Comparison of ENCODE assay signal across 8 cellular contexts in genomic region chr5:8908055-8908683, GRCh38.
DNase-seq lines count a peak whose midpoint lies in the region; ATAC-seq, FAIRE-seq and TF ChIP-seq lines count a peak whose summit lies in the region.

No MANE protein-coding gene starts in this region.

- no peak overlapping the region for H3K27ac ChIP-seq in kidney (ENCODE audit: low read depth in 2 of 2, low read length in 2 of 2)

- H3K4me3 ChIP-seq in kidney (ENCODE audit: low read length in 2 of 2): no peak overlapping the region

- H3K9me3 ChIP-seq in kidney (ENCODE audit: control insufficient read depth in 1 of 2, low read length in 2 of 2): no peaks in the 10 kb centered on the region

- H3K27me3 Mint-ChIP-seq in WTC11 (ENCODE audit: low read depth): no peaks in the 10 kb centered on the region

- POLR2A ChIA-PET in WTC11 (lab: Charles Lee): no interaction called here

- ATAC-seq in GM18868 (IDR thresholded peaks at IDR 0.05; ENCODE audit: unreplicated experiment): peak; percentile 90
- ATAC-seq in WTC11: peak; percentile 99
- ATAC-seq in GM21447 (IDR thresholded peaks at IDR 0.05; ENCODE audit: unreplicated experiment): no peak
- no peak for ATAC-seq in GM21737 (IDR thresholded peaks at IDR 0.05; ENCODE audit: unreplicated experiment)

- H3K4me1 Mint-ChIP-seq in WTC11: peaks cover 4% of the 10 kb centered on the region; the same call in 1 of the 2 replicates

- CTCF ChIA-PET in WTC11 (lab: Charles Lee): interaction anchor here (0.5 to 1.5 kb wide), 67 partner anchors 8 to 1323 kb away, joined by 3 to 21 read pairs (median 4); no protein-coding TSS in a partner anchor

- no peak for FAIRE-seq in kidney (lab: Jason Lieb, UNC)

- H3K36me3 ChIP-seq in kidney (ENCODE audit: control insufficient read depth in 1 of 2, insufficient read depth in 2 of 2, low read length in 2 of 2): no peaks in the 10 kb centered on the region

- no peak overlapping the region for H3K9ac ChIP-seq in kidney (ENCODE audit: low read length in 2 of 2)

- H3K4me3 Mint-ChIP-seq in WTC11: no peak overlapping the region

- H3K9me3 Mint-ChIP-seq in WTC11: peaks cover 7% of the 10 kb centered on the region

- H3K4me1 ChIP-seq in kidney (ENCODE audit: control insufficient read depth in 1 of 2, insufficient read depth in 1 of 2, low read depth in 1 of 2, low read length in 2 of 2): no peaks in the 10 kb centered on the region

- intact Hi-C loops in kidney (cut with DNase I): no loop called here

- peak; percentile 92 for TF ChIP-seq CTCF in WTC11 (IDR thresholded peaks at IDR 0.05)
- peak; percentile 46 for TF ChIP-seq CTCF in kidney (IDR thresholded peaks at IDR 0.05; ENCODE audit: borderline replicate concordance, extremely low read depth, insufficient read depth)

- no peaks in the 10 kb centered on the region for H3K36me3 Mint-ChIP-seq in WTC11

- no peak overlapping the region for H3K27ac Mint-ChIP-seq in WTC11

- DNase-seq in D341Med (ENCODE audit: low spot score) (peak; percentile 20), HT1080 (ENCODE audit: low read depth) (peak; percentile 84), WTC11 (ENCODE audit: low spot score) (peak; percentile 78), kidney (no peak), NCI-H2107 (lab: John Stamatoyannopoulos, UW) (no peak)

TF ChIP-seq in WTC11, 78 proteins besides CTCF, POLR2A, EP300 and RAD21:
- TF ChIP-seq ZNF232 (CRISPR knock-in tag; IDR thresholded peaks at IDR 0.05) (no peak), ATF2 (CRISPR knock-in tag; IDR thresholded peaks at IDR 0.05; ENCODE audit: borderline replicate concordance, low read depth) (no peak), ZNF219 (CRISPR knock-in tag; IDR thresholded peaks at IDR 0.05; ENCODE audit: borderline replicate concordance) (no peak), AR (CRISPR knock-in tag; IDR thresholded peaks at IDR 0.05) (no peak), ZSCAN18 (CRISPR knock-in tag; IDR thresholded peaks at IDR 0.05) (no peak), FOXK1 (CRISPR knock-in tag; IDR thresholded peaks at IDR 0.05) (no peak), KAT7 (CRISPR knock-in tag; IDR thresholded peaks at IDR 0.05; ENCODE audit: borderline replicate concordance) (no peak), ZBTB21 (CRISPR knock-in tag; IDR thresholded peaks at IDR 0.05; ENCODE audit: borderline replicate concordance) (no peak), NFE2L1 (CRISPR knock-in tag; IDR thresholded peaks at IDR 0.05) (no peak), PREB (CRISPR knock-in tag; IDR thresholded peaks at IDR 0.05; ENCODE audit: borderline replicate concordance) (no peak), NR1H2 (CRISPR knock-in tag; IDR thresholded peaks at IDR 0.05) (no peak), SP1 (CRISPR knock-in tag; conservative IDR thresholded peaks at IDR 0.05) (no peak), STAT6 (CRISPR knock-in tag; conservative IDR thresholded peaks at IDR 0.05; ENCODE audit: low read depth) (no peak), SMAD3 (CRISPR knock-in tag; IDR thresholded peaks at IDR 0.05; ENCODE audit: borderline replicate concordance) (no peak), E2F5 (CRISPR knock-in tag; IDR thresholded peaks at IDR 0.05) (no peak), USF1 (CRISPR knock-in tag; IDR thresholded peaks at IDR 0.05) (no peak), GTF2I (CRISPR knock-in tag; conservative IDR thresholded peaks at IDR 0.05) (no peak), GABPB1 (CRISPR knock-in tag; IDR thresholded peaks at IDR 0.05) (no peak), MYBL2 (CRISPR knock-in tag; IDR thresholded peaks at IDR 0.05) (no peak)
TF ChIP-seq in WTC11: peak in this region for 0.

Comparison
In these comparisons a context has a peak if more than half of its experiments do, and no peak if none do; other contexts are left out.
1. DNase-seq: peak in D341Med (single experiment), HT1080 (single experiment) and WTC11 (single experiment); none in kidney (single experiment) and NCI-H2107 (single experiment).
2. ATAC-seq: peak in GM18868 (single experiment) and WTC11 (single experiment); none in GM21447 (single experiment) and GM21737 (single experiment).